In genomic region chr11:90818196-90818735, GRCh38 we compare ENCODE assay signal across 29 cellular contexts.
"Had no signal": no experiment of that assay in that cellular context is flagged by ENCODE, and none has a peak within 500 bp of the region (broad histone marks: within the 10 kb centered on the region; RNA-seq: fewer than 3 reads in every experiment).

No MANE protein-coding gene starts in this region.

- H3K9me3 Mint-ChIP-seq: neural crest cell had no signal

- H3K36me3 ChIP-seq: left ventricle myocardium inferior, pancreas, prostate gland, stomach, thyroid gland, transverse colon, upper lobe of left lung, vagina had no signal

- H3K9me3 ChIP-seq: left ventricle myocardium inferior, pancreas, prostate gland, stomach, testis, thyroid gland, upper lobe of left lung, vagina had no signal

- H3K27ac ChIP-seq: left ventricle myocardium inferior, pancreas, prostate gland, skin epidermis, stomach, testis, thyroid gland, transverse colon, upper lobe of left lung, vagina had no signal

- H3K27me3 Mint-ChIP-seq: memory B cell; naive thymus-derived CD4-positive, alpha-beta T cell; stimulated activated naive B cell treated with anti-CD40 and anti-IgM and Interleukin-4, amounts not matched to agents 10 μg/mL and 1 μg/mL and 100 μg/mL, for 72 hours had no signal

- H3K36me3 Mint-ChIP-seq: memory B cell; naive thymus-derived CD4-positive, alpha-beta T cell; stimulated activated naive B cell treated with anti-CD40 and anti-IgM and Interleukin-4, amounts not matched to agents 10 μg/mL and 1 μg/mL and 100 μg/mL, for 72 hours had no signal

- H3K4me1 Mint-ChIP-seq: memory B cell; naive thymus-derived CD4-positive, alpha-beta T cell; neural crest cell; stimulated activated naive B cell treated with anti-CD40 and anti-IgM and Interleukin-4, amounts not matched to agents 10 μg/mL and 1 μg/mL and 100 μg/mL, for 72 hours had no signal

- H3K4me3 ChIP-seq: left ventricle myocardium inferior, lung, mucosa of descending colon, pancreas, prostate gland, skin epidermis, stomach, testis, thyroid gland, transverse colon, upper lobe of left lung, vagina had no signal

- FAIRE-seq: pancreas had no signal

- H3K27ac Mint-ChIP-seq: memory B cell; naive thymus-derived CD4-positive, alpha-beta T cell; nephron; stimulated activated naive B cell treated with anti-CD40 and anti-IgM and Interleukin-4, amounts not matched to agents 10 μg/mL and 1 μg/mL and 100 μg/mL, for 72 hours had no signal

- H3K4me3 Mint-ChIP-seq: memory B cell; naive thymus-derived CD4-positive, alpha-beta T cell; nephron; neural crest cell; stimulated activated naive B cell treated with anti-CD40 and anti-IgM and Interleukin-4, amounts not matched to agents 10 μg/mL and 1 μg/mL and 100 μg/mL, for 72 hours had no signal

- DNase-seq: islet precursor cell; left ventricle myocardium inferior; midbrain; mucosa of descending colon; naive thymus-derived CD4-positive, alpha-beta T cell; nucleus accumbens; pancreas; posterior cingulate gyrus; retina; right cardiac atrium; stimulated activated CD4-positive, alpha-beta T cell treated with anti-CD3 and anti-CD28 coated beads, Interleukin-12 subunit alpha, Interleukin-12 subunit beta, amount 100 ng/mL, for 4 hours; stimulated activated CD4-positive, alpha-beta T cell treated with anti-CD3 and anti-CD28 coated beads, Interleukin-15, amount 100 ng/mL, for 24 hours; stimulated activated CD4-positive, alpha-beta T cell treated with anti-CD3 and anti-CD28 coated beads, Interleukin-2, amount 100 ng/mL, for 24 hours; stimulated activated CD4-positive, alpha-beta T cell treated with anti-CD3 and anti-CD28 coated beads, Interleukin-4, amount 100 ng/mL, for 1 hour; stimulated activated naive B cell treated with anti-CD40 and anti-IgM and Interleukin-4, amounts not matched to agents 10 μg/mL and 1 μg/mL and 100 μg/mL, for 72 hours; stimulated activated naive CD8-positive, alpha-beta T cell treated with anti-CD3 and anti-CD28 coated beads, Interleukin-15, Interleukin-2, amounts not matched to agents 100 U/mL and 50 U/mL, for 24 hours; stomach; testis; thyroid gland; transverse colon; upper lobe of left lung had no signal

- ATAC-seq: mucosa of descending colon; naive thymus-derived CD4-positive, alpha-beta T cell; pancreas; right cardiac atrium; sciatic nerve; stimulated activated naive B cell treated with anti-CD40 and anti-IgM and Interleukin-4, amounts not matched to agents 10 μg/mL and 1 μg/mL and 100 μg/mL, for 72 hours; stimulated activated naive CD8-positive, alpha-beta T cell treated with anti-CD3 and anti-CD28 coated beads, Interleukin-15, Interleukin-2, amounts not matched to agents 100 U/mL and 50 U/mL, for 24 hours had no signal

- H3K4me1 ChIP-seq: left ventricle myocardium inferior, pancreas, prostate gland, stomach, testis, thyroid gland, transverse colon, upper lobe of left lung, vagina had no signal

- H3K27me3 ChIP-seq: pancreas, stomach, testis, thyroid gland, transverse colon, upper lobe of left lung, vagina had no signal
